Comparison of ENCODE assay signal across 2 cellular contexts in genomic region chr12:50057896-50058670, GRCh38.
TF ChIP-seq lines count a peak whose summit lies in the region.

No MANE protein-coding gene starts in this region.

TF ChIP-seq in HEK293, 187 proteins besides CTCF, POLR2A, EP300 and RAD21 (continued from another document):
- no peak for TF ChIP-seq BCL11A (tag by site-specific recombination; IDR thresholded peaks at IDR 0.05; ENCODE audit: low read depth)
- peak; percentile 70 for TF ChIP-seq ZNF341 (tag by site-specific recombination; IDR thresholded peaks at IDR 0.05; ENCODE audit: low read depth)
- TF ChIP-seq GLIS2 (tag by site-specific recombination; IDR thresholded peaks at IDR 0.05) = peak; percentile 43; the same call in 1 of the 2 replicates
- TF ChIP-seq PATZ1 (tag by site-specific recombination; IDR thresholded peaks at IDR 0.05) = peak; percentile 46
- 0 out of 2 replicates have a peak, but pooled peaks have one; percentile 21 for TF ChIP-seq PRDM10 (tag by site-specific recombination; IDR thresholded peaks at IDR 0.05)

TF ChIP-seq in WTC11, 78 proteins besides CTCF, POLR2A, EP300 and RAD21 (continued from another document):
- TF ChIP-seq ZNF263 (CRISPR knock-in tag; IDR thresholded peaks at IDR 0.05; ENCODE audit: low read depth) = no peak
- TF ChIP-seq FOXP1 (CRISPR knock-in tag; IDR thresholded peaks at IDR 0.05; ENCODE audit: borderline replicate concordance) = no peak
- TF ChIP-seq CREM (CRISPR knock-in tag; IDR thresholded peaks at IDR 0.05) = no peak
- TF ChIP-seq ZNF219 (CRISPR knock-in tag; IDR thresholded peaks at IDR 0.05; ENCODE audit: borderline replicate concordance) = no peak
- no peak for TF ChIP-seq PRDM15 (CRISPR knock-in tag; IDR thresholded peaks at IDR 0.05)
- no peak for TF ChIP-seq RORB (CRISPR knock-in tag; IDR thresholded peaks at IDR 0.05)
- TF ChIP-seq ZNF138 (CRISPR knock-in tag; conservative IDR thresholded peaks at IDR 0.05) = no peak
- no peak for TF ChIP-seq ZNF396 (CRISPR knock-in tag; IDR thresholded peaks at IDR 0.05; ENCODE audit: borderline replicate concordance)
